In the genomic region with DNA sequence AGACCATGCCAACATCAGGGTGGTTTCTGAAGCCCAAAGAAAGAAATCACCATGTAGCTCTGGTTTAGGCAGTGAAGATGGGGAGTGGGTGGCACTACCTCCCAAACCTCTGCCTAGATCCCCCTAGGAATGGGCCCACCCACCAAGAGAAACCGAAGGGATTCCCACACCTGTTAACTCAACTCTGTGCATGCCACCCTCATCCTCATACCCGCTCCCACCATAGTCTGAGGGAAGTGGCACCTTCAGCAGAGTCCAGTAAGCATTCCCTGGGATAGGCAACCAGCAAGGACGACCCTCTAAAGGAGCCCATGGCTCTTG, we compare ENCODE assay signal across 10 cellular contexts. TPM values are rescaled to one million over a fixed set of nuclear protein-coding genes. Genes with fewer than 3 reads are reported as not detected.
A peak's percentile ranks its signal among the peaks of the same experiment; 100 is the strongest.
DNase-seq lines count a peak whose midpoint lies in the region; ATAC-seq and TF ChIP-seq lines count a peak whose summit lies in the region.
"Had no signal": no experiment of that assay in that cellular context is flagged by ENCODE, and none has a peak within 500 bp of the region (broad histone marks: within the 10 kb centered on the region; RNA-seq: fewer than 3 reads in every experiment).

No MANE protein-coding gene starts in this region.

- no peaks in the 10 kb centered on the region for H3K36me3 Mint-ChIP-seq in activated naive CD4-positive, alpha-beta T cell treated with anti-CD3 and anti-CD28 coated beads, Interleukin-2, amount 50 U/mL, for 24 hours
- H3K36me3 Mint-ChIP-seq in activated naive CD4-positive, alpha-beta T cell treated with anti-CD3 and anti-CD28 coated beads, Interleukin-2, amount 50 U/mL, for 72 hours = no peaks in the 10 kb centered on the region
- H3K36me3 Mint-ChIP-seq in activated T-helper 2 cell treated with anti-CD3 and anti-CD28 coated beads, Interferon-gamma antibody, Interleukin-2, Interleukin-4, amounts not matched to agents 10 μg/mL and 5 μg/mL and 100 μg/mL, durations not matched to agents 14 hours and 24 hours and 36 hours (ENCODE audit: low read depth) = no peaks in the 10 kb centered on the region
- H3K36me3 Mint-ChIP-seq in mesothelial cell of epicardium (no peaks in the 10 kb centered on the region), type B pancreatic cell (no peaks in the 10 kb centered on the region)

- intact Hi-C loops in activated T-helper 2 cell treated with anti-CD3 and anti-CD28 coated beads, Interferon-gamma antibody, Interleukin-2, Interleukin-4, amounts not matched to agents 10 μg/mL and 5 μg/mL and 100 μg/mL, durations not matched to agents 14 hours and 24 hours and 36 hours (cut with micrococcal nuclease) = loop anchor here (10.0 kb wide), 1 partner anchor 633 kb away; no protein-coding TSS in a partner anchor

- H3K27ac Mint-ChIP-seq in activated naive CD4-positive, alpha-beta T cell treated with anti-CD3 and anti-CD28 coated beads, Interleukin-2, amount 50 U/mL, for 24 hours = no peak overlapping the region
- no peak overlapping the region for H3K27ac Mint-ChIP-seq in activated naive CD4-positive, alpha-beta T cell treated with anti-CD3 and anti-CD28 coated beads, Interleukin-2, amount 50 U/mL, for 72 hours
- H3K27ac Mint-ChIP-seq in activated T-helper 2 cell treated with anti-CD3 and anti-CD28 coated beads, Interferon-gamma antibody, Interleukin-2, Interleukin-4, amounts not matched to agents 10 μg/mL and 5 μg/mL and 100 μg/mL, durations not matched to agents 14 hours and 24 hours and 36 hours = no peak overlapping the region
- H3K27ac Mint-ChIP-seq in mesothelial cell of epicardium = no peak overlapping the region
- H3K27ac Mint-ChIP-seq in type B pancreatic cell = no peak overlapping the region
- H3K27ac Mint-ChIP-seq: activated B cell treated with CpG ODN at 0.5 μM for 24 hours; dendritic cell treated with granulocyte-macrophage colony-stimulating factor and Interleukin-4, amounts not matched to agents 40 ng/mL and 50 ng/mL, for 4 days had no signal

- no peaks in the 10 kb centered on the region for H3K9me3 Mint-ChIP-seq in activated naive CD4-positive, alpha-beta T cell treated with anti-CD3 and anti-CD28 coated beads, Interleukin-2, amount 50 U/mL, for 24 hours
- H3K9me3 Mint-ChIP-seq in activated naive CD4-positive, alpha-beta T cell treated with anti-CD3 and anti-CD28 coated beads, Interleukin-2, amount 50 U/mL, for 72 hours = no peaks in the 10 kb centered on the region
- H3K9me3 Mint-ChIP-seq in activated T-helper 2 cell treated with anti-CD3 and anti-CD28 coated beads, Interferon-gamma antibody, Interleukin-2, Interleukin-4, amounts not matched to agents 10 μg/mL and 5 μg/mL and 100 μg/mL, durations not matched to agents 14 hours and 24 hours and 36 hours = no peaks in the 10 kb centered on the region
- H3K9me3 Mint-ChIP-seq in mesothelial cell of epicardium = no peaks in the 10 kb centered on the region
- no peaks in the 10 kb centered on the region for H3K9me3 Mint-ChIP-seq in type B pancreatic cell
- H3K9me3 Mint-ChIP-seq: activated B cell treated with CpG ODN at 0.5 μM for 24 hours; dendritic cell treated with granulocyte-macrophage colony-stimulating factor and Interleukin-4, amounts not matched to agents 40 ng/mL and 50 ng/mL, for 4 days had no signal

- peak overlapping the region; percentile 57 for H3K4me3 Mint-ChIP-seq in activated naive CD4-positive, alpha-beta T cell treated with anti-CD3 and anti-CD28 coated beads, Interleukin-2, amount 50 U/mL, for 24 hours
- H3K4me3 Mint-ChIP-seq in activated T-helper 2 cell treated with anti-CD3 and anti-CD28 coated beads, Interferon-gamma antibody, Interleukin-2, Interleukin-4, amounts not matched to agents 10 μg/mL and 5 μg/mL and 100 μg/mL, durations not matched to agents 14 hours and 24 hours and 36 hours (ENCODE audit: low read depth) = peak overlapping the region; percentile 38
- H3K4me3 Mint-ChIP-seq in mesothelial cell of epicardium = peak overlapping the region; percentile 67
- peak overlapping the region; percentile 79 for H3K4me3 Mint-ChIP-seq in type B pancreatic cell
- H3K4me3 Mint-ChIP-seq: activated B cell treated with CpG ODN at 0.5 μM for 24 hours; dendritic cell treated with granulocyte-macrophage colony-stimulating factor and Interleukin-4, amounts not matched to agents 40 ng/mL and 50 ng/mL, for 4 days had no signal

- no peak for DNase-seq in activated naive CD4-positive, alpha-beta T cell treated with anti-CD3 and anti-CD28 coated beads, Interleukin-2, amount 50 U/mL, for 72 hours (ENCODE audit: low spot score in 2 of 2)
- DNase-seq in activated T-helper 2 cell treated with anti-CD3 and anti-CD28 coated beads, Interferon-gamma antibody, Interleukin-2, Interleukin-4, amounts not matched to agents 10 μg/mL and 5 μg/mL and 100 μg/mL, durations not matched to agents 14 hours and 24 hours and 36 hours (ENCODE audit: low spot score) = no peak
- DNase-seq in mesothelial cell of epicardium (ENCODE audit: low spot score in 2 of 2, unreplicated experiment in 2 of 2) (no peak), type B pancreatic cell (ENCODE audit: extremely low spot score, unreplicated experiment) (no peak), superior temporal gyrus (ENCODE audit: extremely low spot score) (no peak), NCI-H748 (lab: John Stamatoyannopoulos, UW; ENCODE audit: unreplicated experiment) (no peak), COLO668 (lab: John Stamatoyannopoulos, UW; ENCODE audit: unreplicated experiment) (no peak)
- DNase-seq: activated B cell treated with CpG ODN at 0.5 μM for 24 hours had no signal

- no peak for ATAC-seq in activated naive CD4-positive, alpha-beta T cell treated with anti-CD3 and anti-CD28 coated beads, Interleukin-2, amount 50 U/mL, for 72 hours

- peaks cover 32% of the 10 kb centered on the region for H3K4me1 Mint-ChIP-seq in activated naive CD4-positive, alpha-beta T cell treated with anti-CD3 and anti-CD28 coated beads, Interleukin-2, amount 50 U/mL, for 24 hours
- H3K4me1 Mint-ChIP-seq in activated T-helper 2 cell treated with anti-CD3 and anti-CD28 coated beads, Interferon-gamma antibody, Interleukin-2, Interleukin-4, amounts not matched to agents 10 μg/mL and 5 μg/mL and 100 μg/mL, durations not matched to agents 14 hours and 24 hours and 36 hours (ENCODE audit: low read depth) = peaks cover 14% of the 10 kb centered on the region
- H3K4me1 Mint-ChIP-seq in mesothelial cell of epicardium (peaks cover 23% of the 10 kb centered on the region), type B pancreatic cell (ENCODE audit: unreplicated experiment) (peaks cover 18% of the 10 kb centered on the region)

- TF ChIP-seq CTCF in mesothelial cell of epicardium (IDR thresholded peaks at IDR 0.05; ENCODE audit: unreplicated experiment) (no peak), type B pancreatic cell (conservative IDR thresholded peaks at IDR 0.05) (no peak)

- peaks cover 38% of the 10 kb centered on the region for H3K27me3 Mint-ChIP-seq in activated naive CD4-positive, alpha-beta T cell treated with anti-CD3 and anti-CD28 coated beads, Interleukin-2, amount 50 U/mL, for 24 hours
- peaks cover 59% of the 10 kb centered on the region for H3K27me3 Mint-ChIP-seq in activated T-helper 2 cell treated with anti-CD3 and anti-CD28 coated beads, Interferon-gamma antibody, Interleukin-2, Interleukin-4, amounts not matched to agents 10 μg/mL and 5 μg/mL and 100 μg/mL, durations not matched to agents 14 hours and 24 hours and 36 hours (ENCODE audit: low read depth)
- H3K27me3 Mint-ChIP-seq in mesothelial cell of epicardium (ENCODE audit: low read depth) (peaks cover 88% of the 10 kb centered on the region), type B pancreatic cell (peaks cover 68% of the 10 kb centered on the region)

RNA-seq across cellular contexts. Expression of gene PLXNA4, which starts 1.7 kb away (rescaled TPM):
- total RNA-seq in activated naive CD4-positive, alpha-beta T cell treated with anti-CD3 and anti-CD28 coated beads, Interleukin-2, amount 50 U/mL, for 72 hours = under 1 TPM; 0.06 to 0.41 TPM
- total RNA-seq in activated T-helper 2 cell treated with anti-CD3 and anti-CD28 coated beads, Interferon-gamma antibody, Interleukin-2, Interleukin-4, amounts not matched to agents 10 μg/mL and 5 μg/mL and 100 μg/mL, durations not matched to agents 14 hours and 24 hours and 36 hours = 0.14 and 0.21 TPM in 2 replicates
- total RNA-seq in mesothelial cell of epicardium (4.3 to 5.2 TPM (median 4.5 TPM) in 3 replicates), type B pancreatic cell (ENCODE audit: low replicate concordance) (1.6 and 13.6 TPM in 2 replicates)
- total RNA-seq: activated B cell treated with CpG ODN at 0.5 μM for 24 hours had no signal
